Comparison of ENCODE assay signal across 15 cellular contexts in genomic region chr1:110896090-110896489, GRCh38. TPM values are rescaled to one million over a fixed set of nuclear protein-coding genes. Genes with fewer than 3 reads are reported as not detected.
DNase-seq lines count a peak whose midpoint lies in the region; ATAC-seq, FAIRE-seq and TF ChIP-seq lines count a peak whose summit lies in the region.
"Had no signal": no experiment of that assay in that cellular context is flagged by ENCODE, and none has a peak within 500 bp of the region (broad histone marks: within the 10 kb centered on the region; RNA-seq: fewer than 3 reads in every experiment).

No MANE protein-coding gene starts in this region.

- CTCF ChIA-PET in activated CD8-positive, alpha-beta memory T cell treated with anti-CD3 and anti-CD28 coated beads, Interleukin-2, amount 10 ng/mL, durations not matched to agents 7 days and 5 days (lab: Charles Lee) = interaction anchor here (1.1 kb wide), 1 partner anchor 68 kb away, joined by 4 read pairs; no protein-coding TSS in a partner anchor

- H2AFZ ChIP-seq in astrocyte (ENCODE audit: low read depth, low read length) = no peak overlapping the region

- no peak for FAIRE-seq in astrocyte (lab: Jason Lieb, UNC)
- FAIRE-seq: urothelium cell line had no signal

- H3K27me3 Mint-ChIP-seq in activated CD8-positive, alpha-beta memory T cell treated with anti-CD3 and anti-CD28 coated beads, Interleukin-2, amount 10 ng/mL, durations not matched to agents 7 days and 5 days = no peaks in the 10 kb centered on the region
- H3K27me3 Mint-ChIP-seq in astrocyte (ENCODE audit: low read depth, unreplicated experiment) = peaks cover 8% of the 10 kb centered on the region
- H3K27me3 Mint-ChIP-seq in stimulated activated memory B cell treated with anti-CD40 and anti-IgM and Interleukin-4, amounts not matched to agents 10 μg/mL and 1 μg/mL and 100 μg/mL, for 72 hours = no peaks in the 10 kb centered on the region

- peak; percentile 80 for ATAC-seq in activated CD8-positive, alpha-beta memory T cell treated with anti-CD3 and anti-CD28 coated beads, Interleukin-2, amount 10 ng/mL, durations not matched to agents 7 days and 5 days
- ATAC-seq in stimulated activated memory B cell treated with anti-CD40 and anti-IgM and Interleukin-4, amounts not matched to agents 10 μg/mL and 1 μg/mL and 100 μg/mL, for 72 hours = no peak
- ATAC-seq: left lobe of liver, right cardiac atrium had no signal

- TF ChIP-seq POLR2A in Peyer's patch (IDR thresholded peaks at IDR 0.05) = no peak

- H3K27ac ChIP-seq in Peyer's patch (peak overlapping the region in 3 of 4 donors; percentile 13 to 46 (median 37)), astrocyte (ENCODE audit: low read depth, low read length) (no peak overlapping the region)
- H3K27ac ChIP-seq: colonic mucosa had no signal

- peaks cover 78% of the 10 kb centered on the region for H3K4me1 Mint-ChIP-seq in activated CD8-positive, alpha-beta memory T cell treated with anti-CD3 and anti-CD28 coated beads, Interleukin-2, amount 10 ng/mL, durations not matched to agents 7 days and 5 days
- no peaks in the 10 kb centered on the region for H3K4me1 Mint-ChIP-seq in astrocyte (ENCODE audit: low read depth, unreplicated experiment)
- H3K4me1 Mint-ChIP-seq in stimulated activated memory B cell treated with anti-CD40 and anti-IgM and Interleukin-4, amounts not matched to agents 10 μg/mL and 1 μg/mL and 100 μg/mL, for 72 hours = peaks cover 84% of the 10 kb centered on the region

- H3K9me3 ChIP-seq in Peyer's patch (no peaks in the 10 kb centered on the region), astrocyte (ENCODE audit: insufficient read depth, low read depth, low read length) (no peaks in the 10 kb centered on the region)
- H3K9me3 ChIP-seq: colonic mucosa had no signal

- no peak overlapping the region for H3K4me3 Mint-ChIP-seq in activated CD8-positive, alpha-beta memory T cell treated with anti-CD3 and anti-CD28 coated beads, Interleukin-2, amount 10 ng/mL, durations not matched to agents 7 days and 5 days
- H3K4me3 Mint-ChIP-seq in astrocyte (ENCODE audit: unreplicated experiment) = no peak overlapping the region
- H3K4me3 Mint-ChIP-seq in stimulated activated memory B cell treated with anti-CD40 and anti-IgM and Interleukin-4, amounts not matched to agents 10 μg/mL and 1 μg/mL and 100 μg/mL, for 72 hours = no peak overlapping the region

- peaks cover 0 to 7% (median 0%) of the 10 kb centered on the region in 4 donors for H3K4me1 ChIP-seq in Peyer's patch
- H3K4me1 ChIP-seq in astrocyte (ENCODE audit: insufficient read depth, low read length) = no peaks in the 10 kb centered on the region
- H3K4me1 ChIP-seq: colonic mucosa had no signal

- peak overlapping the region; percentile 58 for H3K27ac Mint-ChIP-seq in activated CD8-positive, alpha-beta memory T cell treated with anti-CD3 and anti-CD28 coated beads, Interleukin-2, amount 10 ng/mL, durations not matched to agents 7 days and 5 days
- H3K27ac Mint-ChIP-seq in astrocyte (ENCODE audit: unreplicated experiment) = peak overlapping the region; percentile 48
- H3K27ac Mint-ChIP-seq in stimulated activated memory B cell treated with anti-CD40 and anti-IgM and Interleukin-4, amounts not matched to agents 10 μg/mL and 1 μg/mL and 100 μg/mL, for 72 hours = peak overlapping the region; percentile 69

- peaks cover 95% of the 10 kb centered on the region for H3K36me3 Mint-ChIP-seq in activated CD8-positive, alpha-beta memory T cell treated with anti-CD3 and anti-CD28 coated beads, Interleukin-2, amount 10 ng/mL, durations not matched to agents 7 days and 5 days
- H3K36me3 Mint-ChIP-seq in astrocyte (ENCODE audit: low read depth, unreplicated experiment) = no peaks in the 10 kb centered on the region
- H3K36me3 Mint-ChIP-seq in stimulated activated memory B cell treated with anti-CD40 and anti-IgM and Interleukin-4, amounts not matched to agents 10 μg/mL and 1 μg/mL and 100 μg/mL, for 72 hours = peaks cover 91% of the 10 kb centered on the region

- H3K9ac ChIP-seq in astrocyte (ENCODE audit: low read length) = no peak overlapping the region

- no peaks in the 10 kb centered on the region for H4K20me1 ChIP-seq in astrocyte (ENCODE audit: insufficient read depth, low read length)

- no peak for TF ChIP-seq CTCF in Peyer's patch (IDR thresholded peaks at IDR 0.05)
- no peak for TF ChIP-seq CTCF in astrocyte (IDR thresholded peaks at IDR 0.05; ENCODE audit: insufficient read depth, low read depth, low read length)

- H3K4me2 ChIP-seq in astrocyte (ENCODE audit: low read length) = no peak overlapping the region

- H3K27me3 ChIP-seq in Peyer's patch (no peaks in the 10 kb centered on the region), astrocyte (ENCODE audit: insufficient read depth, low read length) (no peaks in the 10 kb centered on the region)
- H3K27me3 ChIP-seq: colonic mucosa had no signal

- no peak for DNase-seq in activated CD8-positive, alpha-beta memory T cell treated with anti-CD3 and anti-CD28 coated beads, Interleukin-2, amount 10 ng/mL, durations not matched to agents 7 days and 5 days
- DNase-seq in activated CD8-positive, alpha-beta memory T cell treated with anti-CD3 and anti-CD28 coated beads, Interleukin-2, amount 50 U/mL, for 48 hours = no peak
- DNase-seq in Peyer's patch (no peak), astrocyte (ENCODE audit: low read depth) (no peak), NCI-H1092 (lab: John Stamatoyannopoulos, UW) (no peak), hepatic stellate cell (ENCODE audit: low spot score) (no peak), iPS-NIHi7 (ENCODE audit: extremely low spot score) (no peak)
- DNase-seq: colonic mucosa, NCI-H2029 treated with DMSO at 0.1 percent for 48 hours, NCI-H524 treated with DMSO at 0.1 percent for 48 hours, right cardiac atrium had no signal

- H3K9me3 Mint-ChIP-seq in activated CD8-positive, alpha-beta memory T cell treated with anti-CD3 and anti-CD28 coated beads, Interleukin-2, amount 10 ng/mL, durations not matched to agents 7 days and 5 days (ENCODE audit: low read depth) = no peaks in the 10 kb centered on the region
- H3K9me3 Mint-ChIP-seq in astrocyte (ENCODE audit: unreplicated experiment) = no peaks in the 10 kb centered on the region
- H3K9me3 Mint-ChIP-seq in stimulated activated memory B cell treated with anti-CD40 and anti-IgM and Interleukin-4, amounts not matched to agents 10 μg/mL and 1 μg/mL and 100 μg/mL, for 72 hours = no peaks in the 10 kb centered on the region

- H3K36me3 ChIP-seq in Peyer's patch (peaks cover 0 to 4% (median 0%) of the 10 kb centered on the region in 3 donors), astrocyte (ENCODE audit: insufficient read depth, low read length) (no peaks in the 10 kb centered on the region)
- H3K36me3 ChIP-seq: colonic mucosa had no signal

- H3K4me3 ChIP-seq in Peyer's patch (no peak overlapping the region), astrocyte (ENCODE audit: insufficient read depth, low read depth, low read length) (no peak overlapping the region)
- H3K4me3 ChIP-seq: colonic mucosa had no signal

- H3K79me2 ChIP-seq in astrocyte (ENCODE audit: insufficient read depth, low read length) = no peaks in the 10 kb centered on the region

RNA-seq across cellular contexts. Expression of gene CD53, which starts 23.1 kb away (rescaled TPM):
- 100 to 1,000 TPM; 403 to 439 TPM for total RNA-seq in activated CD8-positive, alpha-beta memory T cell treated with anti-CD3 and anti-CD28 coated beads, Interleukin-2, amount 10 ng/mL, durations not matched to agents 7 days and 5 days
- total RNA-seq in Peyer's patch (100 to 1,000 TPM in 1 of 4 donors, 10 to 100 TPM in 2, 1 to 10 TPM in 1; 6.9 to 166 (median 33.3) TPM), astrocyte (not detected in 2 replicates)
- total RNA-seq: fibroblast of villous mesenchyme had no signal
